23 cellular contexts compared by ENCODE assay signal in the genomic region with DNA sequence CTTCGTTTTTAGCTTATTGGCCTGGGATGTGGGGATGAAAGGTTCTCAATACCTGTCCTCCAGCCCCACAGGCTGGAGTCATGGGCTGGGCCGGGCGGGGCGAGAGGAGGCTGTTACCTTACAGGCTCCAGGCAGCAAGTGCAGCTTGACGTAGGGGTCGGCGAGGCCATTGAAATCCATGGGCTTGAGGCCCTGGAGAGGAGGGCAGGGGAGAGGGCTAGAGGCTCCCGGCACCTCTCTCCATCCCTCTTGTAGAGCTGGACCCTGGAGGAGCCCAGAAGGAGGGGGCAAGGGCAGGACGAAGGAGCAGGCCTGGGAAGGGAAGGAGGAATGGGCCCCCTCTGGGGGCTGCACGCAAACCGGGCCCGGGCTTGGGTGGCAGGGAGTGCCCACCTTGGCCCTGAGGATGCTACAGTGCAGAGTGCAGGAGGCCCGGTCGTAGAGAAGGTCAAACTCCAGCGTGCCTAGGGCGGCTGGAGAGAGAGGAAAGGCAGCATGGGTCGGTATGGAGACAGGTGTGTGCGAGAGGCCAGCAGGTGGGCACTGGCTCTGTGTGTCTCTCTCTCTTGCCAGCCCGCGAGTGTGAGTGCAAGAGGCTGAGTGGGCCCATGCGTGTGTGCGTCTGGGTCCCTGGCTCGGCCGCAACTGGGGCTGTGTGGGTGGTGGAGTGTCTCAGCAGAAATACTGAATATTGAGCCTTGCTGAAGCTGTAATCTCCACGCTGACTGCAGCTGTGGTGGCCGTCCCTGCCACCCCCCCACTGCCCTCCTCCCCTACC. TPM values are rescaled to one million over a fixed set of nuclear protein-coding genes. Genes with fewer than 3 reads are reported as not detected.
DNase-seq lines count a peak whose midpoint lies in the region; FAIRE-seq and TF ChIP-seq lines count a peak whose summit lies in the region.
"Had no signal": no experiment of that assay in that cellular context is flagged by ENCODE, and none has a peak within 500 bp of the region (broad histone marks: within the 10 kb centered on the region; RNA-seq: fewer than 3 reads in every experiment).

No MANE protein-coding gene starts in this region.

- peak overlapping the region; percentile 38 for H3K4me3 Mint-ChIP-seq in activated naive CD4-positive, alpha-beta T cell treated with anti-CD3 and anti-CD28 coated beads, Interleukin-2, amount 10 ng/mL, durations not matched to agents 7 days and 5 days
- H3K4me3 Mint-ChIP-seq: activated CD8-positive, alpha-beta memory T cell treated with anti-CD3 and anti-CD28 coated beads, Interleukin-2, amount 10 ng/mL, durations not matched to agents 7 days and 5 days had no signal

- H3K27me3 ChIP-seq in small intestine (ENCODE audit: control insufficient read depth in 2 of 2, insufficient read depth in 2 of 2, low read length in 2 of 2) = peaks cover 0 to 10% of the 10 kb centered on the region in 2 donors

- H3K9me3 ChIP-seq in kidney (ENCODE audit: control insufficient read depth in 1 of 2, low read length in 2 of 2) = no peaks in the 10 kb centered on the region
- no peaks in the 10 kb centered on the region for H3K9me3 ChIP-seq in small intestine (ENCODE audit: control insufficient read depth, low read depth)

- TF ChIP-seq EP300 in Ishikawa (IDR thresholded peaks at IDR 0.05; ENCODE audit: borderline replicate concordance) = no peak

- H3K9ac ChIP-seq in kidney (ENCODE audit: low read length in 2 of 2) = no peak overlapping the region

- no peak for TF ChIP-seq POLR2A in erythroblast (IDR thresholded peaks at IDR 0.05; ENCODE audit: low read length)

- H3K4me1 Mint-ChIP-seq in activated naive CD4-positive, alpha-beta T cell treated with anti-CD3 and anti-CD28 coated beads, Interleukin-2, amount 10 ng/mL, durations not matched to agents 7 days and 5 days = peaks cover 11% of the 10 kb centered on the region

- H3K27ac ChIP-seq in kidney (ENCODE audit: low read depth in 2 of 2, low read length in 2 of 2) = no peak overlapping the region
- no peak overlapping the region for H3K27ac ChIP-seq in small intestine (ENCODE audit: low read depth in 1 of 2, low read length in 1 of 2)

- no peak for TF ChIP-seq CTCF in kidney (IDR thresholded peaks at IDR 0.05; ENCODE audit: borderline replicate concordance, extremely low read depth, insufficient read depth)

- peaks cover 68% of the 10 kb centered on the region for H3K27me3 Mint-ChIP-seq in activated naive CD4-positive, alpha-beta T cell treated with anti-CD3 and anti-CD28 coated beads, Interleukin-2, amount 10 ng/mL, durations not matched to agents 7 days and 5 days

- no peak overlapping the region for H3K27ac Mint-ChIP-seq in activated naive CD4-positive, alpha-beta T cell treated with anti-CD3 and anti-CD28 coated beads, Interleukin-2, amount 10 ng/mL, durations not matched to agents 7 days and 5 days
- H3K27ac Mint-ChIP-seq: activated CD8-positive, alpha-beta memory T cell treated with anti-CD3 and anti-CD28 coated beads, Interleukin-2, amount 10 ng/mL, durations not matched to agents 7 days and 5 days; CD8-positive, alpha-beta T cell had no signal

- no peak for DNase-seq in activated naive CD4-positive, alpha-beta T cell treated with anti-CD3 and anti-CD28 coated beads, Interleukin-2, amount 10 ng/mL, durations not matched to agents 7 days and 5 days
- DNase-seq in activated naive CD4-positive, alpha-beta T cell (lab: John Stamatoyannopoulos, UW) = no peak
- peak; percentile 70 for DNase-seq in kidney
- DNase-seq in small intestine = peak; percentile 31
- no peak for DNase-seq in EL
- DNase-seq in GDM1 (lab: John Stamatoyannopoulos, UW) = no peak
- no peak for DNase-seq in erythroblast (lab: John Stamatoyannopoulos, UW)
- DNase-seq: ACHN; activated CD4-positive, CD25-positive, alpha-beta regulatory T cell treated with anti-CD3 and anti-CD28 coated beads, Interleukin-2, amount 50 U/mL, for 72 hours; activated CD8-positive, alpha-beta memory T cell treated with anti-CD3 and anti-CD28 coated beads, Interleukin-2, amount 10 ng/mL, durations not matched to agents 7 days and 5 days; activated effector memory CD4-positive, alpha-beta T cell treated with Interleukin-2 at 50 U/mL for 16 hours; aorta; CD8-positive, alpha-beta T cell; NCI-H1417 treated with DMSO at 0.1 percent for 48 hours; stimulated activated CD4-positive, alpha-beta T cell treated with anti-CD3 and anti-CD28 coated beads, Interleukin-1b, Interleukin-23, amount 100 ng/mL, for 48 hours; T1000 had no signal

- no peaks in the 10 kb centered on the region for H3K36me3 Mint-ChIP-seq in activated naive CD4-positive, alpha-beta T cell treated with anti-CD3 and anti-CD28 coated beads, Interleukin-2, amount 10 ng/mL, durations not matched to agents 7 days and 5 days
- H3K36me3 Mint-ChIP-seq: activated CD8-positive, alpha-beta memory T cell treated with anti-CD3 and anti-CD28 coated beads, Interleukin-2, amount 10 ng/mL, durations not matched to agents 7 days and 5 days; CD8-positive, alpha-beta T cell had no signal

- peaks cover 0 to 4% of the 10 kb centered on the region in 2 donors for H3K4me1 ChIP-seq in kidney (ENCODE audit: control insufficient read depth in 1 of 2, insufficient read depth in 1 of 2, low read depth in 1 of 2, low read length in 2 of 2)
- peaks cover 0 to 2% of the 10 kb centered on the region in 2 donors for H3K4me1 ChIP-seq in small intestine (ENCODE audit: control insufficient read depth in 2 of 2, insufficient read depth in 1 of 2, low read depth in 1 of 2, low read length in 1 of 2)

- intact Hi-C loops in kidney (cut with DNase I) = no loop called here

- FAIRE-seq in kidney (lab: Jason Lieb, UNC) (no peak), small intestine (lab: Jason Lieb, UNC) (no peak)
- FAIRE-seq: GM19239 had no signal

- 19 to 39% (median 26%) methylated on average over 23 to 26 of the region's 26 CpGs for WGBS in small intestine, 3 donors

- no peaks in the 10 kb centered on the region for H3K36me3 ChIP-seq in kidney (ENCODE audit: control insufficient read depth in 1 of 2, insufficient read depth in 2 of 2, low read length in 2 of 2)
- no peaks in the 10 kb centered on the region for H3K36me3 ChIP-seq in small intestine (ENCODE audit: control insufficient read depth in 2 of 2, insufficient read depth in 2 of 2, low read length in 2 of 2)

- no peak for TF ChIP-seq RAD21 in Ishikawa (IDR thresholded peaks at IDR 0.05; ENCODE audit: low read depth)

- H3K4me3 ChIP-seq in kidney (ENCODE audit: low read length in 2 of 2) (no peak overlapping the region), small intestine (ENCODE audit: low read depth in 1 of 2, low read length in 2 of 2) (no peak overlapping the region)

- CTCF ChIA-PET in activated naive CD4-positive, alpha-beta T cell treated with anti-CD3 and anti-CD28 coated beads, Interleukin-2, amount 10 ng/mL, durations not matched to agents 7 days and 5 days (lab: Charles Lee) = interaction anchor here (0.8 to 1.9 kb wide), 2 partner anchors 11 to 23 kb away, joined by 3 to 8 read pairs; no protein-coding TSS in a partner anchor

- no peaks in the 10 kb centered on the region for H3K9me3 Mint-ChIP-seq in activated naive CD4-positive, alpha-beta T cell treated with anti-CD3 and anti-CD28 coated beads, Interleukin-2, amount 10 ng/mL, durations not matched to agents 7 days and 5 days
- H3K9me3 Mint-ChIP-seq: CD8-positive, alpha-beta T cell had no signal

TF ChIP-seq in Ishikawa, 13 proteins besides CTCF, POLR2A, EP300 and RAD21:
- TF ChIP-seq ZBTB7A (IDR thresholded peaks at IDR 0.05; ENCODE audit: low read depth) (0 out of 2 replicates have a peak, but pooled peaks have one; percentile 11), EGR1 (IDR thresholded peaks at IDR 0.05) (no peak)

RNA-seq across cellular contexts. Expression of a gene that starts 1.6 kb away (rescaled TPM):
- 1.9 TPM for total RNA-seq in kidney
- polyA plus RNA-seq in kidney (ENCODE audit: insufficient read depth, low read depth, low replicate concordance) (3.5 TPM), small intestine (1 to 10 TPM in 2 of 3 donors, not detected in 1; 1.3 to 1.6 TPM)
- total RNA-seq: CD8-positive, alpha-beta T cell had no signal

RNA-seq across cellular contexts. Expression of a gene that starts 13.2 kb away (rescaled TPM):
- total RNA-seq in kidney = 74.1 TPM
- 52.7 TPM for polyA plus RNA-seq in kidney (ENCODE audit: insufficient read depth, low read depth, low replicate concordance)
- 10 to 100 TPM; 49.2 to 80.4 (median 55.1) TPM for polyA plus RNA-seq in small intestine

RNA-seq across cellular contexts. Expression of a gene that starts 13.7 kb away (rescaled TPM):
- not detected for total RNA-seq in kidney
- polyA plus RNA-seq in kidney (ENCODE audit: insufficient read depth, low read depth, low replicate concordance) (not detected), small intestine (not detected)
- total RNA-seq: activated CD8-positive, alpha-beta memory T cell treated with anti-CD3 and anti-CD28 coated beads, Interleukin-2, amount 10 ng/mL, durations not matched to agents 7 days and 5 days; aorta; CD8-positive, alpha-beta T cell; fibroblast of villous mesenchyme; HT1080; osteocyte; SK-MEL-5; ureter had no signal
- polyA plus RNA-seq: aorta had no signal

RNA-seq across cellular contexts. Expression of a gene that starts 13.9 kb away (rescaled TPM):
- total RNA-seq in kidney = 16.0 TPM
- polyA plus RNA-seq in kidney (ENCODE audit: insufficient read depth, low read depth, low replicate concordance) (18.7 TPM), small intestine (10 to 100 TPM; 14.6 to 15.2 (median 15.0) TPM)

RNA-seq across cellular contexts. Expression of a gene that starts 21.8 kb away (rescaled TPM):
- not detected for total RNA-seq in kidney
- polyA plus RNA-seq in kidney (ENCODE audit: insufficient read depth, low read depth, low replicate concordance) (not detected), small intestine (1 to 10 TPM in 1 of 3 donors, not detected in 2; 1.4 TPM)
- total RNA-seq: aorta, fibroblast of villous mesenchyme, SK-MEL-5, ureter had no signal
- polyA plus RNA-seq: aorta had no signal

Comparison
In these comparisons a context has a peak if more than half of its experiments do, and no peak if none do; other contexts are left out.
1. DNase-seq: peak in kidney (single experiment) and small intestine (single experiment); none in activated naive CD4-positive, alpha-beta T cell treated with anti-CD3 and anti-CD28 coated beads, Interleukin-2, amount 10 ng/mL, durations not matched to agents 7 days and 5 days (single experiment), activated naive CD4-positive, alpha-beta T cell (0 of 4), EL (single experiment), GDM1 (single experiment) and erythroblast (0 of 2).